ENCODE assay signal across 8 cellular contexts in the genomic region with DNA sequence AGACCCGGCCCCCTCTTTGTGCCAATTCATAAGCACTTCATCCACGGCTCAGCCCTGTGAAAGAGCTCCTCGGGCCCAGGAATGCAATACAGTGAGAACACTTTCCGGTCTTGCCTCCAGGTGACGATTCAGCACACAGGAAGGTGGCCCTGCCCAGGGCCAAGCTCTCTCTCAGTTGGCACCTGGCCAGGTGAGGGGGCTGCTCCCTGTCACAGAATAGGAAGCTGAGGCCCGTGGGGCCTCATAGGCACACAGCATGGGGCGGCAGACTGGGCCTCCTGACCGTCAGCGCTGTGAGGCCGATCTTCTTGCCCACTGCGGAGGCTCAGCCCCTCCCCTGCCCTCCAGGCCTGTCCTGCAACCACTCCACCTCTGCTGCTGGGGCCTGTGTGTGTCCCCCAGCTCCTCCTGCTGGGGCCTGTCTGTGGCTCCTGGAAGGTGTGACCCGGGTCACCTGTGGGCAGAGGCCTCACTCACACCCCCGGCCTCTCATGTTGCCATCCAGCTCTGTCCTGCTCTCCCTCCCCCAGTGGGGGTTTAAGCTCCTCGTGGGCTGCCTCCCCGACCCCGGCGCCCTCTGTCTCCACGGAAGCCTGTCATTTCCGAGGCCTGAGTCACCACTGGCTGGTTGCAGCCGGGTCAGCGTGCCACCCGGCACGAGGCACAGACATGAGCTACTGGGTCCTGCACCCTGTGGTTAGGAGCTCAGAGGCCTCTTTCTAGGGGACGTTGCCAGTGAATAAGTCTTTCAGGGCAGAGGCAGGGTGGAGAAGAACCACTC.
A peak's percentile ranks its signal among the peaks of the same experiment; 100 is the strongest.
DNase-seq lines count a peak whose midpoint lies in the region; ATAC-seq and TF ChIP-seq lines count a peak whose summit lies in the region.

No MANE protein-coding gene starts in this region.

- no peak overlapping the region for H3K4me3 ChIP-seq in MG63
- no peak overlapping the region for H3K4me3 ChIP-seq in choroid plexus epithelial cell (ENCODE audit: low read depth, low read length)

- ATAC-seq in effector memory CD8-positive, alpha-beta T cell (replicated peaks) = no peak
- no peak for ATAC-seq in HG02938 (IDR thresholded peaks at IDR 0.05; ENCODE audit: unreplicated experiment)

- DNase-seq in COLO829 (ENCODE audit: low spot score) = peak; percentile 98
- peak; percentile 98 for DNase-seq in MG63
- peak; percentile 88 for DNase-seq in choroid plexus epithelial cell (ENCODE audit: low read depth)
- peak; percentile 94 for DNase-seq in myocyte (ENCODE audit: low read depth)
- no peak for DNase-seq in KG1 (lab: John Stamatoyannopoulos, UW)
- DNase-seq in effector memory CD8-positive, alpha-beta T cell = no peak
- DNase-seq in NCI-H446 (lab: John Stamatoyannopoulos, UW) = no peak

- H3K9me3 Mint-ChIP-seq in effector memory CD8-positive, alpha-beta T cell = no peaks in the 10 kb centered on the region

- no peaks in the 10 kb centered on the region for H3K36me3 ChIP-seq in MG63

- H3K4me3 Mint-ChIP-seq in effector memory CD8-positive, alpha-beta T cell = no peak overlapping the region

- H3K27me3 ChIP-seq in MG63 = no peaks in the 10 kb centered on the region

- H3K4me1 Mint-ChIP-seq in effector memory CD8-positive, alpha-beta T cell (ENCODE audit: low read depth in 2 of 2) = no peaks in the 10 kb centered on the region

- peaks cover 3% of the 10 kb centered on the region for H3K36me3 Mint-ChIP-seq in effector memory CD8-positive, alpha-beta T cell (ENCODE audit: insufficient read depth)

- H3K27me3 Mint-ChIP-seq in effector memory CD8-positive, alpha-beta T cell = peaks cover 16 to 67% of the 10 kb centered on the region in 2 donors

- peak; percentile 18 for TF ChIP-seq CTCF in choroid plexus epithelial cell (conservative IDR thresholded peaks at IDR 0.05; ENCODE audit: low read depth, low read length)

- H3K9me3 ChIP-seq in MG63 = no peaks in the 10 kb centered on the region

- H3K27ac Mint-ChIP-seq in effector memory CD8-positive, alpha-beta T cell = no peak overlapping the region

Comparison
In these comparisons a context has a peak if more than half of its experiments do, and no peak if none do; other contexts are left out.
1. DNase-seq: peak in COLO829 (single experiment), MG63 (single experiment), choroid plexus epithelial cell (single experiment) and myocyte (single experiment); none in KG1 (single experiment), effector memory CD8-positive, alpha-beta T cell (0 of 3) and NCI-H446 (0 of 2).